8 cellular contexts compared by ENCODE assay signal in the genomic region with DNA sequence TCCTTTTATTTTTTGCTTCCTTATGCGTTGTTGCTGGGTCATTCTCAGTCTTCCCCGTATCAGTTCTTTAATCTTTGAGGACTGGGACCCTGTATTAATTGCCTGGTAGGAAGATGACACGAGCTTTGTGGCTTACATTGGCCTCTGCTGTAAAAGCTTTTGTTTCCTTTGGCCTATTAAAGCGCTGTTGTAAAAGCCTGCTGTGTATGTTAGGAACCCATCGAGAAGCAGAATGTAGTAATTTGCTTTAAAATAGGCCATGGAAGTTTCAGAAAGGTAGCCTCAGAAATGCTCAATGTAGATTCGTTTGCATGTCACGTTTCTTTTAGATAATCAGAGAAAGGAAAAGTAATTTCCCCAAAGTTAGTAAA.
DNase-seq lines count a peak whose midpoint lies in the region; ATAC-seq and TF ChIP-seq lines count a peak whose summit lies in the region.

No MANE protein-coding gene starts in this region.

- H3K4me1 ChIP-seq in OCI-LY1 (ENCODE audit: insufficient read depth, low read length, severe bottlenecking) (peaks cover 32% of the 10 kb centered on the region), neutrophil (ENCODE audit: control insufficient read depth in 1 of 2, insufficient read depth in 1 of 2, low read depth in 1 of 2, low read length in 1 of 2) (peaks cover 31 to 32% of the 10 kb centered on the region in 2 experiments)

- peak overlapping the region; percentile 66 for H3K4me3 ChIP-seq in AG10803 (ENCODE audit: low read length)
- H3K4me3 ChIP-seq in OCI-LY1 (ENCODE audit: low read depth, low read length, poor library complexity, severe bottlenecking) = peak overlapping the region; percentile 66
- H3K4me3 ChIP-seq in neutrophil (ENCODE audit: low read depth in 1 of 2, low read length in 1 of 2) = peak overlapping the region; percentile 65 to 79

- H3K9ac ChIP-seq in OCI-LY1 (ENCODE audit: low read length) = peak overlapping the region; percentile 98

- H3K36me3 ChIP-seq in OCI-LY1 (ENCODE audit: insufficient read depth, low read length) (no peaks in the 10 kb centered on the region; the same call in 1 of the 2 replicates), neutrophil (no peaks in the 10 kb centered on the region)

- no peaks in the 10 kb centered on the region for H4K20me1 ChIP-seq in OCI-LY1 (ENCODE audit: insufficient read depth, low read length)

- H3K9me3 ChIP-seq in OCI-LY1 (ENCODE audit: low read length) = no peaks in the 10 kb centered on the region
- H3K9me3 ChIP-seq in neutrophil = no peaks in the 10 kb centered on the region

- peak overlapping the region; percentile 96 for H3K4me2 ChIP-seq in OCI-LY1 (ENCODE audit: low read length)

- DNase-seq in AG10803 (ENCODE audit: low read depth) = no peak
- DNase-seq in epithelial cell of prostate (ENCODE audit: low read depth, low spot score) = no peak
- DNase-seq in effector CD4-positive, alpha-beta T cell = no peak
- no peak for DNase-seq in NCI-H2107 (lab: John Stamatoyannopoulos, UW)
- no peak for DNase-seq in H4 (ENCODE audit: low spot score)

- TF ChIP-seq CTCF in AG10803 (conservative IDR thresholded peaks at IDR 0.05; ENCODE audit: low read length) (no peak), OCI-LY1 (IDR thresholded peaks at IDR 0.05; ENCODE audit: low read length) (no peak), neutrophil (IDR thresholded peaks at IDR 0.05) (no peak)

- no peaks in the 10 kb centered on the region for H3K79me2 ChIP-seq in OCI-LY1 (ENCODE audit: insufficient read depth, low read length)

- no peaks in the 10 kb centered on the region for H3K27me3 ChIP-seq in OCI-LY1 (ENCODE audit: insufficient read depth, low read length)
- no peaks in the 10 kb centered on the region for H3K27me3 ChIP-seq in neutrophil

- H3F3A ChIP-seq in OCI-LY1 (ENCODE audit: insufficient read depth, low read length) = no peaks in the 10 kb centered on the region

- ATAC-seq in GM21360 (IDR thresholded peaks at IDR 0.05; ENCODE audit: unreplicated experiment) = peak; percentile 2

- H3K27ac ChIP-seq in OCI-LY1 (ENCODE audit: low read depth, low read length, poor library complexity, severe bottlenecking) (peak overlapping the region; percentile 100), epithelial cell of prostate (peak overlapping the region; percentile 99), neutrophil (peak overlapping the region; percentile 93)

- no peak overlapping the region for H2AFZ ChIP-seq in OCI-LY1 (ENCODE audit: low read length)

- no peaks in the 10 kb centered on the region for H3K9me2 ChIP-seq in OCI-LY1 (ENCODE audit: low read depth, low read length)
